ENCODE assay signal across 15 cellular contexts in the genomic region with DNA sequence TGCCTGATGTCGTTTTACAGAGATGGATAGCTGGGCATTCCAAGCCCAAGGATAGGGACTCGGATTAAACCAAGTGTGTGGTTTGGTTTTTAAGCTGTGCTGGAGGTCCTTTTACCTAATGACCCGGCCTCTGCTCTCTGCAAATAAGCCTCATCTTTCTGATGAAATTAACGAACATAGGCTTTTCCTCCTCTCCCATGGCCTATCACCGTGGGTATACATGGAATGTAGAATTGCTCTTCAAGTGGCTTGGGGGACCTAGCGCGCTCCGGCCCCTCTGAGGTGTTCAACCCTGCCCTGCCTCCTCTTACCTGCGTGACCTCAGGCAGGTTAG.
DNase-seq lines count a peak whose midpoint lies in the region; ATAC-seq and TF ChIP-seq lines count a peak whose summit lies in the region.
"Had no signal": no experiment of that assay in that cellular context is flagged by ENCODE, and none has a peak within 500 bp of the region (broad histone marks: within the 10 kb centered on the region; RNA-seq: fewer than 3 reads in every experiment).

No MANE protein-coding gene starts in this region.

- H3K36me3 ChIP-seq in A673 (ENCODE audit: insufficient read depth, low read length, poor library complexity, severe bottlenecking): no peaks in the 10 kb centered on the region
- H3K36me3 ChIP-seq in body of pancreas (replicated peaks in 1 of 2; ENCODE audit: insufficient read depth in 1 of 2, low read depth in 2 of 2): no peaks in the 10 kb centered on the region
- H3K36me3 ChIP-seq in mesendoderm (ENCODE audit: control insufficient read depth, insufficient read depth, low read length): no peaks in the 10 kb centered on the region
- H3K36me3 ChIP-seq in CD4-positive, alpha-beta memory T cell (ENCODE audit: insufficient read depth, low read length): no peaks in the 10 kb centered on the region
- H3K36me3 ChIP-seq in brain microvascular endothelial cell (replicated peaks): no peaks in the 10 kb centered on the region

- H2BK5ac ChIP-seq in mesendoderm (ENCODE audit: low read length): no peak overlapping the region

- no peaks in the 10 kb centered on the region for H3K9me3 ChIP-seq in A673 (ENCODE audit: low read depth, low read length, poor library complexity, severe bottlenecking)
- no peaks in the 10 kb centered on the region for H3K9me3 ChIP-seq in body of pancreas
- H3K9me3 ChIP-seq in CD4-positive, alpha-beta memory T cell (ENCODE audit: control insufficient read depth in 1 of 2, low read length in 2 of 2): no peaks in the 10 kb centered on the region

- no peak overlapping the region for H3K4me2 ChIP-seq in mesendoderm (ENCODE audit: low read length)

- no peak overlapping the region for H3K4me3 ChIP-seq in A673 (ENCODE audit: low read depth, low read length, poor library complexity, severe bottlenecking)
- no peak overlapping the region for H3K4me3 ChIP-seq in body of pancreas
- no peak overlapping the region for H3K4me3 ChIP-seq in mesendoderm (ENCODE audit: low read length)
- H3K4me3 ChIP-seq in CD4-positive, alpha-beta memory T cell (ENCODE audit: low read length in 2 of 2): no peak overlapping the region
- H3K4me3 ChIP-seq in brain microvascular endothelial cell (ENCODE audit: low read depth, low read length): no peak overlapping the region

- ATAC-seq in body of pancreas (no peak), GM21737 (IDR thresholded peaks at IDR 0.05; ENCODE audit: unreplicated experiment) (no peak)

- POLR2A ChIA-PET in A673 (lab: Charles Lee; ENCODE audit: low non-redundant PET): no interaction called here
- POLR2A ChIA-PET in CD4-positive, alpha-beta memory T cell (lab: Charles Lee; ENCODE audit: partially characterized antibody): no interaction called here

- no peak overlapping the region for H3K23ac ChIP-seq in mesendoderm (ENCODE audit: low read length)

- WGBS in body of pancreas, 2 donors: 58 to 68% methylated on average over 9 of the region's 9 CpGs
- no CpG with 5 or more reads among the region's 9 CpGs for WGBS in mesendoderm (ENCODE audit: extremely low coverage, insufficient coverage, low lambda C conversion rate)

- CTCF ChIA-PET in A673 (lab: Charles Lee): interaction anchor here (1.1 kb wide), 1 partner anchor 9 kb away, joined by 3 read pairs; no protein-coding TSS in a partner anchor
- CTCF ChIA-PET in CD4-positive, alpha-beta memory T cell (lab: Charles Lee; ENCODE audit: partially characterized antibody): interaction anchor here (6.7 kb wide), 1 partner anchor 6 kb away, joined by 47 read pairs; no protein-coding TSS in a partner anchor

- no peaks in the 10 kb centered on the region for H3K9me3 Mint-ChIP-seq in CD4-positive, alpha-beta memory T cell

- no peak overlapping the region for H3K27ac Mint-ChIP-seq in CD4-positive, alpha-beta memory T cell

- H3K9ac ChIP-seq in mesendoderm (ENCODE audit: low read length): no peak overlapping the region

- no TSS peak for BruUV-seq in A673 (replicated peaks; lab: Mats Ljungman, UMichigan)

- TF ChIP-seq CTCF in A673 (conservative IDR thresholded peaks at IDR 0.05; ENCODE audit: low read depth, low read length) (no peak), body of pancreas (IDR thresholded peaks at IDR 0.05) (no peak), brain microvascular endothelial cell (IDR thresholded peaks at IDR 0.05; ENCODE audit: low read depth, low read length, missing control alignments) (no peak)

- H2AK5ac ChIP-seq in mesendoderm (ENCODE audit: low read length): no peak overlapping the region

- in situ Hi-C loops in brain microvascular endothelial cell (cut with HindIII; ENCODE audit: low pct_ligation_motif_present, low sequenced_read_pairs): no loop called here

- H3K36me3 Mint-ChIP-seq in CD4-positive, alpha-beta memory T cell: no peaks in the 10 kb centered on the region

- intact Hi-C loops in A673 (cut with micrococcal nuclease; ENCODE audit: unreplicated experiment): no loop called here
- intact Hi-C loops in body of pancreas (cut with DNase I): no loop called here
- intact Hi-C loops in CD4-positive, alpha-beta memory T cell (cut with micrococcal nuclease): no loop called here

- peaks cover 2 to 7% of the 10 kb centered on the region in 2 donors for H3K27me3 Mint-ChIP-seq in CD4-positive, alpha-beta memory T cell

- H3K27me3 ChIP-seq in A673 (replicated peaks; ENCODE audit: insufficient read depth, low read depth, low read length, poor library complexity) (no peaks in the 10 kb centered on the region), body of pancreas (no peaks in the 10 kb centered on the region), mesendoderm (ENCODE audit: insufficient read depth, low read length, poor library complexity) (no peaks in the 10 kb centered on the region), brain microvascular endothelial cell (replicated peaks) (no peaks in the 10 kb centered on the region)
- no peaks in the 10 kb centered on the region for H3K27me3 ChIP-seq in CD4-positive, alpha-beta memory T cell (ENCODE audit: insufficient read depth, low read length)

- H3K27ac ChIP-seq in A673 (ENCODE audit: low read depth, low read length, poor library complexity, severe bottlenecking) (peak overlapping the region; percentile 92), body of pancreas (peak overlapping the region in 3 of 4 donors; percentile 8 to 38 (median 10)), mesendoderm (ENCODE audit: low read depth, low read length) (no peak overlapping the region), brain microvascular endothelial cell (no peak overlapping the region)
- H3K27ac ChIP-seq in CD4-positive, alpha-beta memory T cell (ENCODE audit: low read depth, low read length): no peak overlapping the region
- H3K27ac ChIP-seq: C4-2B had no signal

- peaks cover 0 to 4% (median 2%) of the 10 kb centered on the region in 4 donors for H3K4me1 Mint-ChIP-seq in CD4-positive, alpha-beta memory T cell

- no peaks in the 10 kb centered on the region for H3K79me1 ChIP-seq in mesendoderm (ENCODE audit: low read length)

- DNase-seq in A673 (ENCODE audit: low spot score) (peak; percentile 14), EL (peak; percentile 22), body of pancreas (no peak), mesendoderm (peak; percentile 66), brain microvascular endothelial cell (no peak)
- no peak for DNase-seq in CD4-positive, alpha-beta memory T cell
- DNase-seq: GF-D8, Karpas-422, MM.1S, NCI-H1105, NCI-H187, NCI-H226, NCI-H524 treated with DMSO at 0.1 percent for 48 hours had no signal

- H3K4me1 ChIP-seq in A673 (ENCODE audit: insufficient read depth, low read length, poor library complexity, severe bottlenecking): peaks cover 41% of the 10 kb centered on the region
- H3K4me1 ChIP-seq in body of pancreas: peaks cover 2% of the 10 kb centered on the region
- peaks cover 2% of the 10 kb centered on the region for H3K4me1 ChIP-seq in mesendoderm (ENCODE audit: control insufficient read depth, low read depth, low read length)
- no peaks in the 10 kb centered on the region for H3K4me1 ChIP-seq in CD4-positive, alpha-beta memory T cell (ENCODE audit: insufficient read depth, low read length)

- H2BK120ac ChIP-seq in mesendoderm (ENCODE audit: low read depth, low read length): no peak overlapping the region

- no peak overlapping the region for H4K5ac ChIP-seq in mesendoderm (ENCODE audit: low read length)

- no peak overlapping the region for H2BK15ac ChIP-seq in mesendoderm (replicated peaks; ENCODE audit: low read depth)

- no peak for TF ChIP-seq POLR2A in body of pancreas (IDR thresholded peaks at IDR 0.05)

- H3K18ac ChIP-seq in mesendoderm (ENCODE audit: low read length): no peak overlapping the region

- no peak overlapping the region for H3K4ac ChIP-seq in mesendoderm (ENCODE audit: low read depth, low read length)

- no peaks in the 10 kb centered on the region for H3K79me2 ChIP-seq in mesendoderm (ENCODE audit: control insufficient read depth, insufficient read depth, low read length)

- no peak overlapping the region for H3K4me3 Mint-ChIP-seq in CD4-positive, alpha-beta memory T cell

- H3K56ac ChIP-seq in mesendoderm (ENCODE audit: low read length): peak overlapping the region; percentile 37

- no peak overlapping the region for H4K8ac ChIP-seq in mesendoderm (ENCODE audit: low read depth, low read length)

Comparison
In these comparisons a context has a peak if more than half of its experiments do, and no peak if none do; other contexts are left out.
1. DNase-seq: peak in A673 (single experiment), EL (single experiment) and mesendoderm (single experiment); none in body of pancreas (0 of 4), CD4-positive, alpha-beta memory T cell (0 of 5) and brain microvascular endothelial cell (single experiment).
2. H3K27ac ChIP-seq: peak in A673 (single experiment) and body of pancreas (3 of 4); none in mesendoderm (single experiment), CD4-positive, alpha-beta memory T cell (single experiment) and brain microvascular endothelial cell (single experiment).